ENCODE assay signal across 15 cellular contexts in genomic region chr1:184967045-184967444, GRCh38. TPM values are rescaled to one million over a fixed set of nuclear protein-coding genes. Genes with fewer than 3 reads are reported as not detected.
DNase-seq lines count a peak whose midpoint lies in the region; ATAC-seq and TF ChIP-seq lines count a peak whose summit lies in the region.
"Had no signal": no experiment of that assay in that cellular context is flagged by ENCODE, and none has a peak within 500 bp of the region (broad histone marks: within the 10 kb centered on the region; RNA-seq: fewer than 3 reads in every experiment).

No MANE protein-coding gene starts in this region.

- H3K4me1 ChIP-seq in tibial artery = peaks cover 0 to 82% (median 33%) of the 10 kb centered on the region in 4 donors

- H3K27ac ChIP-seq in epithelial cell of prostate (peak overlapping the region; percentile 88), tibial artery (peak overlapping the region; percentile 60 to 67)
- H3K27ac ChIP-seq: HL-60 had no signal

- no peak for TF ChIP-seq CTCF in natural killer cell (IDR thresholded peaks at IDR 0.05)
- no peak for TF ChIP-seq CTCF in tibial artery (IDR thresholded peaks at IDR 0.05)

- H3K4me3 ChIP-seq in tibial artery = no peak overlapping the region

- peaks cover 51 to 68% of the 10 kb centered on the region in 2 donors for H3K4me1 Mint-ChIP-seq in natural killer cell treated with Interleukin-12 subunit alpha and Interleukin-12 subunit beta and Interleukin-15 and Interleukin-18, amount 100 ng/mL, for 72 hours (ENCODE audit: low read depth in 2 of 2)
- H3K4me1 Mint-ChIP-seq in natural killer cell (peaks cover 5 to 31% of the 10 kb centered on the region in 2 donors), T-helper 17 cell (peaks cover 52% of the 10 kb centered on the region)
- H3K4me1 Mint-ChIP-seq in T-helper 2 cell treated with Interferon-gamma antibody and Interleukin-4, amounts not matched to agents 5 μg/mL and 100 μg/mL, for 36 hours (ENCODE audit: low read depth) = peaks cover 31% of the 10 kb centered on the region
- H3K4me1 Mint-ChIP-seq: H9 had no signal

- H3K9me3 Mint-ChIP-seq in natural killer cell treated with Interleukin-12 subunit alpha and Interleukin-12 subunit beta and Interleukin-15 and Interleukin-18, amount 100 ng/mL, for 72 hours = no peaks in the 10 kb centered on the region
- no peaks in the 10 kb centered on the region for H3K9me3 Mint-ChIP-seq in natural killer cell
- H3K9me3 Mint-ChIP-seq in T-helper 2 cell treated with Interferon-gamma antibody and Interleukin-4, amounts not matched to agents 5 μg/mL and 100 μg/mL, for 36 hours = no peaks in the 10 kb centered on the region
- H3K9me3 Mint-ChIP-seq: CD4-positive, alpha-beta T cell; H9 had no signal

- no peak for ATAC-seq in natural killer cell treated with Interleukin-12 subunit alpha and Interleukin-12 subunit beta and Interleukin-15 and Interleukin-18, amount 100 ng/mL, for 72 hours
- ATAC-seq in natural killer cell = no peak
- ATAC-seq in T-helper 17 cell = no peak
- no peak for ATAC-seq in HG02623 (IDR thresholded peaks at IDR 0.05; ENCODE audit: unreplicated experiment)

- H3K27me3 Mint-ChIP-seq in natural killer cell treated with Interleukin-12 subunit alpha and Interleukin-12 subunit beta and Interleukin-15 and Interleukin-18, amount 100 ng/mL, for 72 hours = no peaks in the 10 kb centered on the region
- H3K27me3 Mint-ChIP-seq in natural killer cell (ENCODE audit: low read depth in 2 of 2) (no peaks in the 10 kb centered on the region), T-helper 17 cell (no peaks in the 10 kb centered on the region)
- no peaks in the 10 kb centered on the region for H3K27me3 Mint-ChIP-seq in T-helper 2 cell treated with Interferon-gamma antibody and Interleukin-4, amounts not matched to agents 5 μg/mL and 100 μg/mL, for 36 hours (ENCODE audit: low read depth)
- H3K27me3 Mint-ChIP-seq: CD4-positive, alpha-beta T cell had no signal

- no peaks in the 10 kb centered on the region for H3K36me3 ChIP-seq in tibial artery

- intact Hi-C loops in natural killer cell (cut with micrococcal nuclease) = no loop called here
- intact Hi-C loops in tibial artery (cut with DNase I; ENCODE audit: low total_unique reads) = no loop called here

- H3K27ac Mint-ChIP-seq in natural killer cell treated with Interleukin-12 subunit alpha and Interleukin-12 subunit beta and Interleukin-15 and Interleukin-18, amount 100 ng/mL, for 72 hours = peak overlapping the region; percentile 17 to 59
- peak overlapping the region in 1 of 2 donors; percentile 56 for H3K27ac Mint-ChIP-seq in natural killer cell
- peak overlapping the region; percentile 85 for H3K27ac Mint-ChIP-seq in T-helper 17 cell
- H3K27ac Mint-ChIP-seq in T-helper 2 cell treated with Interferon-gamma antibody and Interleukin-4, amounts not matched to agents 5 μg/mL and 100 μg/mL, for 36 hours = no peak overlapping the region
- H3K27ac Mint-ChIP-seq: CD4-positive, alpha-beta T cell; H9 had no signal

- H3K4me3 Mint-ChIP-seq in natural killer cell treated with Interleukin-12 subunit alpha and Interleukin-12 subunit beta and Interleukin-15 and Interleukin-18, amount 100 ng/mL, for 72 hours = peak overlapping the region; percentile 23
- no peak overlapping the region for H3K4me3 Mint-ChIP-seq in natural killer cell
- no peak overlapping the region for H3K4me3 Mint-ChIP-seq in T-helper 17 cell
- H3K4me3 Mint-ChIP-seq in T-helper 2 cell treated with Interferon-gamma antibody and Interleukin-4, amounts not matched to agents 5 μg/mL and 100 μg/mL, for 36 hours = no peak overlapping the region
- H3K4me3 Mint-ChIP-seq: CD4-positive, alpha-beta T cell; H9 had no signal

- H3K9me3 ChIP-seq in T-helper 17 cell (ENCODE audit: control insufficient read depth, low read length, poor library complexity, severe bottlenecking) (no peaks in the 10 kb centered on the region), tibial artery (no peaks in the 10 kb centered on the region)

- DNase-seq in natural killer cell treated with Interleukin-12 subunit alpha and Interleukin-12 subunit beta and Interleukin-15 and Interleukin-18, amount 100 ng/mL, for 72 hours (ENCODE audit: low spot score) = no peak
- no peak for DNase-seq in natural killer cell
- no peak for DNase-seq in T-helper 17 cell
- DNase-seq in epithelial cell of prostate (ENCODE audit: low read depth, low spot score) = no peak
- DNase-seq in tibial artery = no peak
- no peak for DNase-seq in T-helper 2 cell treated with Interferon-gamma antibody and Interleukin-4, amounts not matched to agents 5 μg/mL and 100 μg/mL, for 36 hours (ENCODE audit: low spot score)
- DNase-seq: CD4-positive, alpha-beta T cell; H9; NCI-H1930; NCI-H526 treated with DMSO at 0.1 percent for 48 hours; NK-92 treated with Interleukin-12 subunit alpha and Interleukin-12 subunit beta, amount 100 ng/mL, for 24 hours; SHP77 treated with DMSO at 0.1 percent for 48 hours had no signal

- peaks cover 51% of the 10 kb centered on the region for H3K36me3 Mint-ChIP-seq in natural killer cell treated with Interleukin-12 subunit alpha and Interleukin-12 subunit beta and Interleukin-15 and Interleukin-18, amount 100 ng/mL, for 72 hours
- no peaks in the 10 kb centered on the region for H3K36me3 Mint-ChIP-seq in natural killer cell
- peaks cover 13% of the 10 kb centered on the region for H3K36me3 Mint-ChIP-seq in T-helper 17 cell (ENCODE audit: low read depth)
- H3K36me3 Mint-ChIP-seq in T-helper 2 cell treated with Interferon-gamma antibody and Interleukin-4, amounts not matched to agents 5 μg/mL and 100 μg/mL, for 36 hours (ENCODE audit: low read depth) = peaks cover 21% of the 10 kb centered on the region

- no peaks in the 10 kb centered on the region for H3K27me3 ChIP-seq in tibial artery

RNA-seq across cellular contexts. Expression of gene NIBAN1, which starts 7.3 kb away (rescaled TPM):
- total RNA-seq in natural killer cell treated with Interleukin-12 subunit alpha and Interleukin-12 subunit beta and Interleukin-15 and Interleukin-18, amount 100 ng/mL, for 72 hours = 100 to 1,000 TPM; 133 to 182 TPM
- total RNA-seq in natural killer cell = 10 to 100 TPM; 30.9 to 54.1 (median 31.0) TPM
- 10 to 100 TPM; 61.3 to 65.7 TPM for total RNA-seq in T-helper 17 cell
- total RNA-seq: OCI-LY7 had no signal
